In genomic region chr15:97071658-97072057, GRCh38 we compare ENCODE assay signal across 19 cellular contexts.
"Had no signal": no experiment of that assay in that cellular context is flagged by ENCODE, and none has a peak within 500 bp of the region (broad histone marks: within the 10 kb centered on the region; RNA-seq: fewer than 3 reads in every experiment).

No MANE protein-coding gene starts in this region.

- DNase-seq: effector CD8-positive, alpha-beta T cell; foreskin melanocyte; islet precursor cell; left lung; lower lobe of right lung; natural killer cell; posterior cingulate gyrus; small intestine; stimulated activated CD4-positive, alpha-beta T cell treated with anti-CD3 and anti-CD28 coated beads, Interleukin-12 subunit alpha, Interleukin-12 subunit beta, amount 100 ng/mL, for 4 hours; stimulated activated naive CD4-positive, alpha-beta T cell; stomach; thyroid gland; uterus had no signal

- H3K4me1 ChIP-seq: left lung, lower lobe of right lung, right atrium auricular region, thyroid gland, uterus had no signal

- H3K27me3 Mint-ChIP-seq: memory B cell, type B pancreatic cell had no signal

- H3K9me3 ChIP-seq: lower lobe of right lung, thyroid gland, uterus had no signal

- H3K27me3 ChIP-seq: left lung, right atrium auricular region, stomach, thyroid gland, uterus had no signal

- H3K4me3 Mint-ChIP-seq: memory B cell, mesothelial cell of epicardium, natural killer cell, neural crest cell, type B pancreatic cell had no signal

- H3K27ac Mint-ChIP-seq: memory B cell, mesothelial cell of epicardium, natural killer cell had no signal

- H3K36me3 ChIP-seq: left lung, lower lobe of right lung, right atrium auricular region, stomach, thyroid gland, uterus had no signal

- H3K36me3 Mint-ChIP-seq: memory B cell, natural killer cell, type B pancreatic cell had no signal

- H3K4me1 Mint-ChIP-seq: memory B cell, natural killer cell, neural crest cell had no signal

- ATAC-seq: left lung, lower lobe of right lung, natural killer cell had no signal

- H3K4me3 ChIP-seq: coronary artery, left lung, lower lobe of right lung, right atrium auricular region, stomach, thyroid gland, uterus had no signal

- H3K27ac ChIP-seq: coronary artery, left lung, lower lobe of right lung, right atrium auricular region, stomach, thyroid gland, uterus had no signal
